Comparison of ENCODE assay signal across 38 cellular contexts in genomic region chr4:42878868-42879267, GRCh38. TPM values are rescaled to one million over a fixed set of nuclear protein-coding genes. Genes with fewer than 3 reads are reported as not detected.
"Had no signal": no experiment of that assay in that cellular context is flagged by ENCODE, and none has a peak within 500 bp of the region (broad histone marks: within the 10 kb centered on the region; RNA-seq: fewer than 3 reads in every experiment).

No MANE protein-coding gene starts in this region.

- H3K4me2 ChIP-seq: KMS-11 had no signal

- H3K9me3 ChIP-seq: MG63 had no signal

- H3K27ac ChIP-seq: KMS-11 had no signal

- H3K4me3 ChIP-seq: MG63 had no signal

- H3K36me3 ChIP-seq: MG63 had no signal

- DNase-seq: Karpas-422, Kasumi-1, MG63, MM.1S, MV-4-11, NCI-H1048, NCI-H1092, NCI-H1092 treated with DMSO at 0.1 percent for 48 hours, NCI-H1105, NCI-H1105 treated with DMSO at 0.1 percent for 48 hours, NCI-H1417, NCI-H1417 treated with DMSO at 0.1 percent for 48 hours, NCI-H1436, NCI-H1436 treated with DMSO at 0.1 percent for 48 hours, NCI-H146, NCI-H1694, NCI-H1694 treated with DMSO at 0.1 percent for 48 hours, NCI-H187, NCI-H187 treated with DMSO at 0.1 percent for 48 hours, NCI-H1930, NCI-H2029, NCI-H2029 treated with DMSO at 0.1 percent for 48 hours, NCI-H2081, NCI-H2081 treated with DMSO at 0.1 percent for 48 hours, NCI-H2107, NCI-H2171, NCI-H2171 treated with DMSO at 0.1 percent for 48 hours, NCI-H2227 treated with DMSO at 0.1 percent for 48 hours, NCI-H226, NCI-H345, NCI-H446, NCI-H446 treated with DMSO at 0.1 percent for 48 hours, NCI-H510A had no signal

- H3K9ac ChIP-seq: KMS-11 had no signal

RNA-seq across cellular contexts. Expression of gene GRXCR1, which starts 13.6 kb away (rescaled TPM):
- total RNA-seq: LHCN-M2, M059J, MCF 10A, NCI-H460 had no signal
